ENCODE assay signal across 8 cellular contexts in the genomic region with DNA sequence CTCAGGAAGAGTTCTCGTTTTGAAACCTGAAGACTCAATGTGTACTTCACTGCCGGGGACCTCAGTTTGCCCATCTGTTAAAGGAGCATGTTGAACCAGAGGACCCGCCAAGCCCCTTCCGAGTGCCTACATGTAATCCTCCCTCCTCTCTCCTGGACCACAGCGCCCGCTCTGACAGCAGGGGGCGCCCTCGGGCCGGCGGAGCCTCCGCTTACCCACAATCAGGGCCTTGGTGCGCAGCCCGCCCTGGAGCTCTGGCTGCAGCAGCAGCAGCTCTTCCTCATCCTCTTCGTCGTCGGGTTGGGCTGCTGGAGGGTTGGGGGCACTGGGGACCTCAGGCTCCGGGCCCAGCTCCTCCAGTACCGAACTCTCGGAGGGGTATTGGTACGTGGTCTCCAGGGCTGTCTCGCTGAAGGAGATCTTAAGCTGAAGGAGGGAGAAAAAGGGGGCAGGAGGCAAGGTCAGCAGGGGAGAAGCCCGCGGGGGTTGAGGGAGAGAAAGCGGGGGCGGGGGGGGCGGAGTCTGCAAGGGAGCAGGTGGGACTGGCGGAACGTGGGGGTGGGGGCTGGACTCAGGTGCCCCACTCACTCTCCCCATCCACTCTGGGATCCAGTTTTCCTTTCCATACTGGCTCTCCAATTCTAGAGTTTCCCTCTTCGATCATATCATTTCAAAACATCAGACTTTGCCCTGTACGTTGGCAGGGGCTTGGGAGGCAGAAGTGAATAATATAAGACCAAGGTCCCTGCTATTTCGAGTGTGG. TPM values are rescaled to one million over a fixed set of nuclear protein-coding genes. Genes with fewer than 3 reads are reported as not detected.
DNase-seq lines count a peak whose midpoint lies in the region; ATAC-seq and TF ChIP-seq lines count a peak whose summit lies in the region.

No MANE protein-coding gene starts in this region.

- POLR2A ChIA-PET in WTC11 (lab: Charles Lee), result interaction anchor here (0.6 to 2.3 kb wide), 7 partner anchors 11 to 398 kb away, joined by 3 to 10 read pairs (median 7); a partner anchor contains a TSS

- in situ Hi-C loops in mammary epithelial cell (cut with MboI; ENCODE audit: low sequenced_read_pairs in 2 of 2), result loop anchor here in 1 of 2 donors (10.0 kb wide), 1 partner anchor 194 kb away; a partner anchor contains a TSS

- H3K9ac ChIP-seq in BLaER1 treated with 17β-estradiol and CSF1 and Interleukin-3, amounts not matched to agents 10 nM and 100 nM, result peak overlapping the region; percentile 91 to 100 (median 99)
- no peak overlapping the region for H3K9ac ChIP-seq in mammary epithelial cell (ENCODE audit: insufficient read depth, low read length)

- no peak overlapping the region for H2AFZ ChIP-seq in mammary epithelial cell (ENCODE audit: low read depth, low read length)

- H3K27me3 ChIP-seq in BLaER1 treated with 17β-estradiol and CSF1 and Interleukin-3, amounts not matched to agents 10 nM and 100 nM, result no peaks in the 10 kb centered on the region
- no peaks in the 10 kb centered on the region for H3K27me3 ChIP-seq in mammary epithelial cell (ENCODE audit: insufficient read depth, low read length)

- H3K27ac ChIP-seq in BLaER1 treated with 17β-estradiol and CSF1 and Interleukin-3, amounts not matched to agents 10 nM and 100 nM, result peak overlapping the region; percentile 0 to 100 (median 99); a peak in 19 of 22 replicates
- no peak overlapping the region for H3K27ac ChIP-seq in mammary epithelial cell (ENCODE audit: insufficient read depth, low read depth, low read length)

- no peak overlapping the region for H3K27ac Mint-ChIP-seq in WTC11

- H3K36me3 Mint-ChIP-seq in WTC11, result peaks cover 19% of the 10 kb centered on the region

- DNase-seq in NCI-H2029 treated with DMSO at 0.1 percent for 48 hours (lab: John Stamatoyannopoulos, UW) (peak; percentile 62), WTC11 (ENCODE audit: low spot score) (peak; percentile 94), mammary epithelial cell (peak; percentile 67), inferior parietal cortex (ENCODE audit: extremely low spot score) (peak; percentile 82)
- peak; percentile 80 to 86 for DNase-seq in stimulated activated CD4-positive, alpha-beta T cell treated with anti-CD3 and anti-CD28 coated beads, Interleukin-12 subunit alpha, Interleukin-12 subunit beta, amount 100 ng/mL, for 24 hours (ENCODE audit: low read depth in 2 of 2)

- peaks cover 38% of the 10 kb centered on the region for H3K4me1 Mint-ChIP-seq in WTC11

- H3K36me3 ChIP-seq in BLaER1 treated with 17β-estradiol and CSF1 and Interleukin-3, amounts not matched to agents 10 nM and 100 nM, result peaks cover 62 to 79% (median 75%) of the 10 kb centered on the region in 11 experiments
- peaks cover 20% of the 10 kb centered on the region for H3K36me3 ChIP-seq in mammary epithelial cell (ENCODE audit: insufficient read depth, low read length)

- peak overlapping the region; percentile 90 to 100 (median 98) for H3K4me2 ChIP-seq in BLaER1 treated with 17β-estradiol and CSF1 and Interleukin-3, amounts not matched to agents 10 nM and 100 nM
- peak overlapping the region; percentile 61 for H3K4me2 ChIP-seq in mammary epithelial cell (ENCODE audit: insufficient read depth, low read depth, low read length)

- TF ChIP-seq CTCF in WTC11 (IDR thresholded peaks at IDR 0.05) (peak; percentile 93), mammary epithelial cell (conservative IDR thresholded peaks at IDR 0.05 in 1 of 2, IDR thresholded peaks at IDR 0.05 in 1 of 2; ENCODE audit: extremely low read depth in 1 of 2, insufficient read depth in 1 of 2, low read depth in 1 of 2, low read length in 2 of 2) (peak; percentile 85 to 98)

- peaks cover 31 to 69% (median 59%) of the 10 kb centered on the region in 10 experiments for H3K4me1 ChIP-seq in BLaER1 treated with 17β-estradiol and CSF1 and Interleukin-3, amounts not matched to agents 10 nM and 100 nM
- H3K4me1 ChIP-seq in mammary epithelial cell (ENCODE audit: insufficient read depth, low read length), result peaks cover 36% of the 10 kb centered on the region

- WGBS in mammary epithelial cell (ENCODE audit: low coverage, missing lambda C conversion rate), result 2% methylated on average over 23 of the region's 31 CpGs

- dilution Hi-C loops in mammary epithelial cell (cut with HindIII; ENCODE audit: low sequenced_read_pairs), result no loop called here

- H4K20me1 ChIP-seq in BLaER1 treated with 17β-estradiol and CSF1 and Interleukin-3, amounts not matched to agents 10 nM and 100 nM, result peaks cover 69 to 85% (median 80%) of the 10 kb centered on the region in 11 experiments
- no peaks in the 10 kb centered on the region for H4K20me1 ChIP-seq in mammary epithelial cell (ENCODE audit: insufficient read depth, low read length)

- H3K9me3 Mint-ChIP-seq in WTC11, result no peaks in the 10 kb centered on the region

- H3K9me3 ChIP-seq in BLaER1 treated with 17β-estradiol and CSF1 and Interleukin-3, amounts not matched to agents 10 nM and 100 nM (replicated peaks in 1 of 11), result no peaks in the 10 kb centered on the region
- no peaks in the 10 kb centered on the region for H3K9me3 ChIP-seq in mammary epithelial cell (replicated peaks; ENCODE audit: insufficient read depth, low read length)

- H3K79me2 ChIP-seq in mammary epithelial cell (ENCODE audit: insufficient read depth, low read length), result peaks cover 72% of the 10 kb centered on the region

- H3K4me3 Mint-ChIP-seq in WTC11, result peak overlapping the region; percentile 61

- CTCF ChIA-PET in WTC11 (lab: Charles Lee), result interaction anchor here (0.5 to 9.7 kb wide), 61 partner anchors 9 to 436 kb away, joined by 3 to 131 read pairs (median 4); a partner anchor contains a TSS
- CTCF ChIA-PET in mammary epithelial cell (lab: Charles Lee; ENCODE audit: low non-redundant PET), result interaction anchor here (0.6 to 1.2 kb wide), 3 partner anchors 8 to 52 kb away, joined by 3 to 10 read pairs (median 3); no protein-coding TSS in a partner anchor

- intact Hi-C loops in mammary epithelial cell (cut with micrococcal nuclease), result loop anchor here (1.0 to 5.0 kb wide), 4 partner anchors 43 to 408 kb away; no protein-coding TSS in a partner anchor

- no peaks in the 10 kb centered on the region for H3K27me3 Mint-ChIP-seq in WTC11 (ENCODE audit: low read depth)

- peak; percentile 36 for ATAC-seq in GM21825 (IDR thresholded peaks at IDR 0.05; ENCODE audit: unreplicated experiment)
- peak; percentile 83 for ATAC-seq in WTC11
- ATAC-seq in GM21529 (IDR thresholded peaks at IDR 0.05; ENCODE audit: unreplicated experiment), result no peak

- no TSS peak for BruUV-seq in mammary epithelial cell (replicated peaks; lab: Mats Ljungman, UMichigan)

- H3K4me3 ChIP-seq in BLaER1 treated with 17β-estradiol and CSF1 and Interleukin-3, amounts not matched to agents 10 nM and 100 nM, result peak overlapping the region; percentile 83 to 100 (median 96)
- peak overlapping the region in 2 of 3 experiments; percentile 22 to 27 for H3K4me3 ChIP-seq in mammary epithelial cell (replicated peaks in 1 of 3; ENCODE audit: insufficient read depth in 1 of 3, low read depth in 2 of 3, low read length in 3 of 3)

TF ChIP-seq in WTC11, 78 proteins besides CTCF, POLR2A, EP300 and RAD21 (continues in another document):
- TF ChIP-seq MXD4 (CRISPR knock-in tag; IDR thresholded peaks at IDR 0.05; ENCODE audit: borderline replicate concordance) (no peak), ZNF219 (CRISPR knock-in tag; IDR thresholded peaks at IDR 0.05; ENCODE audit: borderline replicate concordance) (no peak), NR1H2 (CRISPR knock-in tag; IDR thresholded peaks at IDR 0.05) (no peak), SOX15 (CRISPR knock-in tag; IDR thresholded peaks at IDR 0.05) (no peak)
- TF ChIP-seq, protein P1, sequence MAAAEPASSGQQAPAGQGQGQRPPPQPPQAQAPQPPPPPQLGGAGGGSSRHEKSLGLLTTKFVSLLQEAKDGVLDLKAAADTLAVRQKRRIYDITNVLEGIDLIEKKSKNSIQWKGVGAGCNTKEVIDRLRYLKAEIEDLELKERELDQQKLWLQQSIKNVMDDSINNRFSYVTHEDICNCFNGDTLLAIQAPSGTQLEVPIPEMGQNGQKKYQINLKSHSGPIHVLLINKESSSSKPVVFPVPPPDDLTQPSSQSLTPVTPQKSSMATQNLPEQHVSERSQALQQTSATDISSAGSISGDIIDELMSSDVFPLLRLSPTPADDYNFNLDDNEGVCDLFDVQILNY (CRISPR knock-in tag; IDR thresholded peaks at IDR 0.05), result no peak
- TF ChIP-seq, protein P2, sequence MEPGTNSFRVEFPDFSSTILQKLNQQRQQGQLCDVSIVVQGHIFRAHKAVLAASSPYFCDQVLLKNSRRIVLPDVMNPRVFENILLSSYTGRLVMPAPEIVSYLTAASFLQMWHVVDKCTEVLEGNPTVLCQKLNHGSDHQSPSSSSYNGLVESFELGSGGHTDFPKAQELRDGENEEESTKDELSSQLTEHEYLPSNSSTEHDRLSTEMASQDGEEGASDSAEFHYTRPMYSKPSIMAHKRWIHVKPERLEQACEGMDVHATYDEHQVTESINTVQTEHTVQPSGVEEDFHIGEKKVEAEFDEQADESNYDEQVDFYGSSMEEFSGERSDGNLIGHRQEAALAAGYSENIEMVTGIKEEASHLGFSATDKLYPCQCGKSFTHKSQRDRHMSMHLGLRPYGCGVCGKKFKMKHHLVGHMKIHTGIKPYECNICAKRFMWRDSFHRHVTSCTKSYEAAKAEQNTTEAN (CRISPR knock-in tag; IDR thresholded peaks at IDR 0.05), result no peak
- TF ChIP-seq, protein P3, sequence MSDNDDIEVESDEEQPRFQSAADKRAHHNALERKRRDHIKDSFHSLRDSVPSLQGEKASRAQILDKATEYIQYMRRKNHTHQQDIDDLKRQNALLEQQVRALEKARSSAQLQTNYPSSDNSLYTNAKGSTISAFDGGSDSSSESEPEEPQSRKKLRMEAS (CRISPR knock-in tag; IDR thresholded peaks at IDR 0.05), result 0 out of 2 replicates have a peak, but pooled peaks have one; percentile 20

RNA-seq across cellular contexts. Expression of a gene that starts 6.3 kb away (rescaled TPM):
- total RNA-seq in WTC11 (2021) (27.3 to 32.2 TPM (median 30.6 TPM) in 3 replicates), mammary epithelial cell (10 to 100 TPM; 26.0 to 30.9 TPM)
- polyA plus RNA-seq in mammary epithelial cell, result 34.8 TPM
- 60.9 TPM for polyA minus RNA-seq in mammary epithelial cell

RNA-seq across cellular contexts. Expression of a gene that starts 7.3 kb away (rescaled TPM):
- total RNA-seq in WTC11 (2021) (25.6 to 36.5 TPM (median 26.2 TPM) in 3 replicates), mammary epithelial cell (100 to 1,000 TPM in 1 of 2 donors, 10 to 100 TPM in 1; 35.2 to 106 TPM)
- polyA plus RNA-seq in mammary epithelial cell, result 89.4 TPM
- 245 TPM for polyA minus RNA-seq in mammary epithelial cell

RNA-seq across cellular contexts. Expression of a gene that starts 11.6 kb away (rescaled TPM):
- total RNA-seq in WTC11 (2021) (31.2 to 33.3 TPM (median 31.3 TPM) in 3 replicates), mammary epithelial cell (10 to 100 TPM in 1 of 2 donors, 1 to 10 TPM in 1; 2.3 to 13.2 TPM)
- 26.2 TPM for polyA plus RNA-seq in mammary epithelial cell
- polyA minus RNA-seq in mammary epithelial cell, result 25.5 TPM

RNA-seq across cellular contexts. Expression of a gene that starts 32.2 kb away (rescaled TPM):
- total RNA-seq in WTC11 (2021) (21.8 to 26.5 TPM (median 25.5 TPM) in 3 replicates), mammary epithelial cell (10 to 100 TPM in 1 of 2 donors, 1 to 10 TPM in 1; 1.8 to 11.2 TPM)
- 7.4 TPM for polyA plus RNA-seq in mammary epithelial cell
- polyA minus RNA-seq in mammary epithelial cell, result 32.0 TPM

RNA-seq across cellular contexts. Expression of a gene that starts 37.9 kb away (rescaled TPM):
- total RNA-seq in WTC11 (2021) (95.9 to 100 TPM (median 97.9 TPM) in 3 replicates), mammary epithelial cell (10 to 100 TPM; 12.8 to 36.7 TPM)
- polyA plus RNA-seq in mammary epithelial cell, result 10.7 TPM
- polyA minus RNA-seq in mammary epithelial cell, result 62.3 TPM
